2 cellular contexts compared by ENCODE assay signal in the genomic region with DNA sequence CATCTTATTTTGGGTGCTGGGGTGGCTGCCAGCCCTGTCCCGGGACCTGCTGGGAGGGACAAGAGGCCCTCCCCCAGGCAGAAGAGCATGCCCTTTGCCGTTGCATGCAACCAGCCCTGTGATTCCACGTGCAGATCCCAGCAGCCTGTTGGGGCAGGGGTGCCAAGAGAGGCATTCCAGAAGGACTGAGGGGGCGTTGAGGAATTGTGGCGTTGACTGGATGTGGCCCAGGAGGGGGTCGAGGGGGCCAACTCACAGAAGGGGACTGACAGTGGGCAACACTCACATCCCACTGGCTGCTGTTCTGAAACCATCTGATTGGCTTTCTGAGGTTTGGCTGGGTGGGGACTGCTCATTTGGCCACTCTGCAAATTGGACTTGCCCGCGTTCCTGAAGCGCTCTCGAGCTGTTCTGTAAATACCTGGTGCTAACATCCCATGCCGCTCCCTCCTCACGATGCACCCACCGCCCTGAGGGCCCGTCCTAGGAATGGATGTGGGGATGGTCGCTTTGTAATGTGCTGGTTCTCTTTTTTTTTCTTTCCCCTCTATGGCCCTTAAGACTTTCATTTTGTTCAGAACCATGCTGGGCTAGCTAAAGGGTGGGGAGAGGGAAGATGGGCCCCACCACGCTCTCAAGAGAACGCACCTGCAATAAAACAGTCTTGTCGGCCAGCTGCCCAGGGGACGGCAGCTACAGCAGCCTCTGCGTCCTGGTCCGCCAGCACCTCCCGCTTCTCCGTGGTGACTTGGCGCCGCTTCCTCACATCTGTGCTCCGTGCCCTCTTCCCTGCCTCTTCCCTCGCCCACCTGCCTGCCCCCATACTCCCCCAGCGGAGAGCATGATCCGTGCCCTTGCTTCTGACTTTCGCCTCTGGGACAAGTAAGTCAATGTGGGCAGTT.
TF ChIP-seq lines count a peak whose summit lies in the region.

No MANE protein-coding gene starts in this region.

TF ChIP-seq in GM12891, 5 proteins besides CTCF, POLR2A, EP300 and RAD21:
- TF ChIP-seq SPI1 (IDR thresholded peaks at IDR 0.05; ENCODE audit: low read depth, low read length): no peak
- no peak for TF ChIP-seq POU2F2 (IDR thresholded peaks at IDR 0.05; ENCODE audit: low read depth, low read length)
- no peak for TF ChIP-seq TAF1 (IDR thresholded peaks at IDR 0.05; ENCODE audit: low read depth, low read length)
- TF ChIP-seq POLR2AphosphoS5 (IDR thresholded peaks at IDR 0.05; ENCODE audit: low read depth, low read length): peak; percentile 69
- TF ChIP-seq PAX5 (IDR thresholded peaks at IDR 0.05; ENCODE audit: insufficient read depth, low read length, severe bottlenecking): no peak

TF ChIP-seq in GM12878, 131 proteins besides CTCF, POLR2A, EP300 and RAD21:
- TF ChIP-seq POLR2AphosphoS2 (IDR thresholded peaks at IDR 0.05; ENCODE audit: low read depth, low read length) (peak; percentile 46; the same call in 1 of the 2 replicates), SIN3A (IDR thresholded peaks at IDR 0.05; ENCODE audit: low read depth, low read length) (no peak), PBX3 (IDR thresholded peaks at IDR 0.05; ENCODE audit: insufficient replicate concordance, low read depth, low read length) (no peak)
